8 cellular contexts compared by ENCODE assay signal in the genomic region with DNA sequence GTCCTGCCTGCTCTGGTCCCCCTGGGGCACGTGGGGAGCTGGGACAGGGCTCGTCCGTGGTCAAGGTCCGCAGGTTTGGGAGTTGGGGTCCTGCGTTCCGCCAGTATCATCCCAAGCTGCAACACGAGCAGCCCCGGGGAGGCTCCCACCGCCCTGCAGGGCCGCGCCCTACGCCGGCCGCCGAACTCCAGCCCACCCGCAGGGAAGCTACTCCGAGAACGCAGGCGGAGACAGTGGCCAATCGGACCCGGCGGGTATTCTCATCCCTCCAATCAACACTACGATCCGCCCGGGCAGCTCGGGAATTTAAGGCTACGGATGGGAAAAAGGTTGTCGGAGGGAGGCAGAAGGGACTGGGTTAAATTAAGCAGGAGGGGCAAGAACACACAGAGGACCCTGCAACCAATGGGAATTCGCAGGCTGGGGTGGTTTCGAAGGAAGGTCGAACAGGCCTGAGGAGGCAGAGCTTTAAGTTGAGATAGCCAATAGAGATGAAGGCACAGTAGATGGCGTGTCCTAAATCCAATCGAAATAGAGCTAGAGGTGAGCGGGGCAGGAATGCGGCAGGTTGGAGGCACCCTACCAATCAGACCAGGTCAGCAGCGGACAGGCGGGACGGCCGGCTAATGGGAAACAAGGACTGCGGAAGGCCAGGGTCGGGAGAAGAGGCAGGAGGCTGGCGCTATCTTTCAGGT. TPM values are rescaled to one million over a fixed set of nuclear protein-coding genes. Genes with fewer than 3 reads are reported as not detected.
DNase-seq lines count a peak whose midpoint lies in the region; ATAC-seq and TF ChIP-seq lines count a peak whose summit lies in the region.

No MANE protein-coding gene starts in this region.

- peak in 1 of 2 donors; percentile 50 for TF ChIP-seq POLR2A in thyroid gland (IDR thresholded peaks at IDR 0.05)

- H3K4me1 Mint-ChIP-seq in HFFc6 (ENCODE audit: low read depth) (peaks cover 15% of the 10 kb centered on the region), osteocyte (ENCODE audit: unreplicated experiment) (peaks cover 35% of the 10 kb centered on the region)
- H3K4me1 Mint-ChIP-seq in activated naive CD8-positive, alpha-beta T cell treated with anti-CD3 and anti-CD28 coated beads, Interleukin-2, amount 10 ng/mL, durations not matched to agents 7 days and 5 days, result peaks cover 17% of the 10 kb centered on the region

- no peak overlapping the region for H3K27ac Mint-ChIP-seq in HFFc6
- H3K27ac Mint-ChIP-seq in activated naive CD8-positive, alpha-beta T cell treated with anti-CD3 and anti-CD28 coated beads, Interleukin-2, amount 10 ng/mL, durations not matched to agents 7 days and 5 days, result no peak overlapping the region
- no peak overlapping the region for H3K27ac Mint-ChIP-seq in osteocyte (ENCODE audit: unreplicated experiment)

- H3K27me3 ChIP-seq in SJSA1 (replicated peaks) (no peaks in the 10 kb centered on the region), thyroid gland (no peaks in the 10 kb centered on the region)

- H3K9me3 Mint-ChIP-seq in HFFc6 (peaks cover 4% of the 10 kb centered on the region; the same call in 1 of the 2 replicates), osteocyte (ENCODE audit: unreplicated experiment) (no peaks in the 10 kb centered on the region)
- H3K9me3 Mint-ChIP-seq in activated naive CD8-positive, alpha-beta T cell treated with anti-CD3 and anti-CD28 coated beads, Interleukin-2, amount 10 ng/mL, durations not matched to agents 7 days and 5 days, result no peaks in the 10 kb centered on the region

- H3K4me1 ChIP-seq in SJSA1 (replicated peaks) (peaks cover 39% of the 10 kb centered on the region), thyroid gland (peaks cover 20 to 26% of the 10 kb centered on the region in 2 donors)

- 0 to 1% methylated on average over 22 to 23 of the region's 42 CpGs for WGBS in thyroid gland, 2 donors

- H3K4me3 Mint-ChIP-seq in HFFc6, result no peak overlapping the region
- no peak overlapping the region for H3K4me3 Mint-ChIP-seq in activated naive CD8-positive, alpha-beta T cell treated with anti-CD3 and anti-CD28 coated beads, Interleukin-2, amount 10 ng/mL, durations not matched to agents 7 days and 5 days
- H3K4me3 Mint-ChIP-seq in osteocyte (ENCODE audit: unreplicated experiment), result no peak overlapping the region

- DNase-seq in GM10248 (ENCODE audit: extremely low spot score) (peak; percentile 97), HFFc6 (peak; percentile 100), NAMALWA (ENCODE audit: low spot score) (peak; percentile 95), SJSA1 (ENCODE audit: low read depth in 1 of 2, low spot score in 2 of 2) (peak; percentile 98 to 99), Right ventricle myocardium inferior (ENCODE audit: missing footprints) (peak; percentile 99), osteocyte (ENCODE audit: extremely low spot score, unreplicated experiment) (peak; percentile 99), thyroid gland (peak; percentile 99)
- peak; percentile 76 for DNase-seq in activated naive CD8-positive, alpha-beta T cell treated with anti-CD3 and anti-CD28 coated beads, Interleukin-2, amount 10 ng/mL, durations not matched to agents 7 days and 5 days

- H3K36me3 Mint-ChIP-seq in HFFc6 (ENCODE audit: low read depth), result peaks cover 24% of the 10 kb centered on the region
- H3K36me3 Mint-ChIP-seq in activated naive CD8-positive, alpha-beta T cell treated with anti-CD3 and anti-CD28 coated beads, Interleukin-2, amount 10 ng/mL, durations not matched to agents 7 days and 5 days, result peaks cover 17% of the 10 kb centered on the region
- peaks cover 19% of the 10 kb centered on the region for H3K36me3 Mint-ChIP-seq in osteocyte (ENCODE audit: unreplicated experiment)

- intact Hi-C loops in Right ventricle myocardium inferior (cut with DNase I), result loop anchor here (1.0 to 5.0 kb wide), 3 partner anchors 19 to 60 kb away; partner anchors contain the start of genes PFN1, RNF167 and SLC25A11
- intact Hi-C loops in thyroid gland (cut with DNase I), result no loop called here

- peaks cover 18% of the 10 kb centered on the region for H3K27me3 Mint-ChIP-seq in HFFc6 (ENCODE audit: insufficient read depth)
- no peaks in the 10 kb centered on the region for H3K27me3 Mint-ChIP-seq in activated naive CD8-positive, alpha-beta T cell treated with anti-CD3 and anti-CD28 coated beads, Interleukin-2, amount 10 ng/mL, durations not matched to agents 7 days and 5 days
- H3K27me3 Mint-ChIP-seq in osteocyte (ENCODE audit: unreplicated experiment), result no peaks in the 10 kb centered on the region

- no peaks in the 10 kb centered on the region for H3K9me3 ChIP-seq in SJSA1 (replicated peaks)
- no peaks in the 10 kb centered on the region for H3K9me3 ChIP-seq in thyroid gland

- POLR2A ChIA-PET in GM10248 (lab: Yijun Ruan, JAX), result interaction anchor here (0.6 to 2.7 kb wide), 12 partner anchors 9 to 405 kb away, joined by 3 to 34 read pairs (median 5); partner anchors contain the start of genes ENO3, INCA1, PFN1 and RNF167
- POLR2A ChIA-PET in activated naive CD8-positive, alpha-beta T cell treated with anti-CD3 and anti-CD28 coated beads, Interleukin-2, amount 10 ng/mL, durations not matched to agents 7 days and 5 days (lab: Charles Lee), result interaction anchor here (0.8 to 9.3 kb wide), 15 partner anchors 10 to 112 kb away, joined by 3 to 441 read pairs (median 5); partner anchors contain the start of genes C17orf107, CAMTA2, CHRNE and ENO3

- H3K36me3 ChIP-seq in SJSA1 (peaks cover 68% of the 10 kb centered on the region), thyroid gland (peaks cover 3 to 5% of the 10 kb centered on the region in 2 donors)

- peak overlapping the region; percentile 57 for H3K4me3 ChIP-seq in SJSA1
- peak overlapping the region; percentile 31 to 88 (median 56) for H3K4me3 ChIP-seq in thyroid gland (replicated peaks in 1 of 3)

- peak; percentile 91 for ATAC-seq in activated naive CD8-positive, alpha-beta T cell treated with anti-CD3 and anti-CD28 coated beads, Interleukin-2, amount 10 ng/mL, durations not matched to agents 7 days and 5 days (ENCODE audit: low read depth)
- ATAC-seq in Right ventricle myocardium inferior, result peak; percentile 92

- H3K27ac ChIP-seq in SJSA1 (peak overlapping the region; percentile 93), thyroid gland (peak overlapping the region; percentile 79 to 93 (median 90))

- CTCF ChIA-PET in GM10248 (lab: Yijun Ruan, JAX), result interaction anchor here (1.1 to 5.5 kb wide), 14 partner anchors 10 to 271 kb away, joined by 3 to 47 read pairs (median 8); partner anchors contain the start of genes ARRB2, CAMTA2, CHRNE and RNF167

- TF ChIP-seq CTCF in GM10248 (IDR thresholded peaks at IDR 0.05; ENCODE audit: control extremely low read depth, extremely low read depth, low read depth, missing control alignments), result no peak
- TF ChIP-seq CTCF in HFFc6 (IDR thresholded peaks at IDR 0.05), result no peak
- TF ChIP-seq CTCF in osteocyte (IDR thresholded peaks at IDR 0.05), result no peak
- no peak for TF ChIP-seq CTCF in thyroid gland (IDR thresholded peaks at IDR 0.05)

RNA-seq across cellular contexts. Expression of gene SPAG7, which starts 0.6 kb away (rescaled TPM):
- total RNA-seq in HFFc6 (2021; fragmentation: NEBNext Ultra II Directional; extraction: Animal tissue kit (Norgen Biotek cat#: 25700)), result 10 to 100 TPM; 59.4 to 76.9 (median 65.6) TPM
- 63.5 and 71.4 TPM in 2 replicates for total RNA-seq in SJSA1 (2014; rRNA removed; shearing (Covaris generic))
- total RNA-seq in activated naive CD8-positive, alpha-beta T cell treated with anti-CD3 and anti-CD28 coated beads, Interleukin-2, amount 10 ng/mL, durations not matched to agents 7 days and 5 days, result 10 to 100 TPM; 47.1 to 51.9 TPM
- 166 TPM for total RNA-seq in Right ventricle myocardium inferior
- total RNA-seq in osteocyte, result 90.8 and 92.9 TPM in 2 replicates
- total RNA-seq in thyroid gland, result 10 to 100 TPM; 50.5 to 69.7 (median 68.3) TPM

RNA-seq across cellular contexts. Expression of gene ENO3, which starts 16.1 kb away (rescaled TPM):
- total RNA-seq in HFFc6 (2021; fragmentation: NEBNext Ultra II Directional; extraction: Animal tissue kit (Norgen Biotek cat#: 25700)), result 1 to 10 TPM; 1.9 to 4.6 (median 3.2) TPM
- total RNA-seq in SJSA1 (2014; rRNA removed; shearing (Covaris generic)), result 5.2 and 6.6 TPM in 2 replicates
- 10 to 100 TPM; 31.4 to 32.9 TPM for total RNA-seq in activated naive CD8-positive, alpha-beta T cell treated with anti-CD3 and anti-CD28 coated beads, Interleukin-2, amount 10 ng/mL, durations not matched to agents 7 days and 5 days
- total RNA-seq in Right ventricle myocardium inferior, result 549 TPM
- total RNA-seq in osteocyte, result 9.4 and 9.5 TPM in 2 replicates
- 1 to 10 TPM in 3 of 4 donors, not detected in 1; 5.4 to 8.8 (median 5.5) TPM for total RNA-seq in thyroid gland

RNA-seq across cellular contexts. Expression of gene PFN1, which starts 18.7 kb away (rescaled TPM):
- total RNA-seq in HFFc6 (2021; fragmentation: NEBNext Ultra II Directional; extraction: Animal tissue kit (Norgen Biotek cat#: 25700)), result 1,000 to 10,000 TPM; 1,630 to 1,970 (median 1,832) TPM
- 1,207 and 1,337 TPM in 2 replicates for total RNA-seq in SJSA1 (2014; rRNA removed; shearing (Covaris generic))
- 1,000 to 10,000 TPM; 1,712 to 1,828 TPM for total RNA-seq in activated naive CD8-positive, alpha-beta T cell treated with anti-CD3 and anti-CD28 coated beads, Interleukin-2, amount 10 ng/mL, durations not matched to agents 7 days and 5 days
- total RNA-seq in Right ventricle myocardium inferior, result 218 TPM
- total RNA-seq in osteocyte, result 509 and 514 TPM in 2 replicates
- 100 to 1,000 TPM; 228 to 606 (median 328) TPM for total RNA-seq in thyroid gland

RNA-seq across cellular contexts. Expression of gene CAMTA2, which starts 20.5 kb away (rescaled TPM):
- total RNA-seq in HFFc6 (2021; fragmentation: NEBNext Ultra II Directional; extraction: Animal tissue kit (Norgen Biotek cat#: 25700)), result 10 to 100 TPM; 48.9 to 60.8 (median 54.1) TPM
- 6.3 and 19.7 TPM in 2 replicates for total RNA-seq in SJSA1 (2014; rRNA removed; shearing (Covaris generic))
- 10 to 100 TPM; 62.0 to 67.7 TPM for total RNA-seq in activated naive CD8-positive, alpha-beta T cell treated with anti-CD3 and anti-CD28 coated beads, Interleukin-2, amount 10 ng/mL, durations not matched to agents 7 days and 5 days
- total RNA-seq in Right ventricle myocardium inferior (37.1 TPM), osteocyte (69.4 and 83.5 TPM in 2 replicates), thyroid gland (10 to 100 TPM; 17.1 to 29.0 (median 20.4) TPM)

RNA-seq across cellular contexts. Expression of gene RNF167, which starts 26.9 kb away (rescaled TPM):
- 100 to 1,000 TPM in 3 of 6 experiments, 10 to 100 TPM in 3; 88.3 to 122 (median 97.6) TPM for total RNA-seq in HFFc6 (2021; fragmentation: NEBNext Ultra II Directional; extraction: Animal tissue kit (Norgen Biotek cat#: 25700))
- total RNA-seq in SJSA1 (2014; rRNA removed; shearing (Covaris generic)), result 4.2 and 13.0 TPM in 2 replicates
- 100 to 1,000 TPM; 202 TPM for total RNA-seq in activated naive CD8-positive, alpha-beta T cell treated with anti-CD3 and anti-CD28 coated beads, Interleukin-2, amount 10 ng/mL, durations not matched to agents 7 days and 5 days
- 91.8 TPM for total RNA-seq in Right ventricle myocardium inferior
- 105 and 115 TPM in 2 replicates for total RNA-seq in osteocyte
- total RNA-seq in thyroid gland, result 10 to 100 TPM; 47.1 to 77.0 (median 67.2) TPM

Comparison
In these comparisons a context has a peak if more than half of its experiments do, and no peak if none do; other contexts are left out.
1. Peak in every context shown above with its lines: DNase-seq, ATAC-seq, H3K4me3 ChIP-seq and H3K27ac ChIP-seq.
2. RNA of gene ENO3, which starts 16.1 kb away (total RNA-seq): 549 TPM in Right ventricle myocardium inferior (single experiment); 31.4 to 32.9 TPM in activated naive CD8-positive, alpha-beta T cell treated with anti-CD3 and anti-CD28 coated beads, Interleukin-2, amount 10 ng/mL, durations not matched to agents 7 days and 5 days, 9.4 to 9.5 TPM in osteocyte, 5.4 to 8.8 TPM in thyroid gland, 5.2 to 6.6 TPM in SJSA1 and 1.9 to 4.6 TPM in HFFc6; every median in the first group is over 10 times any median in the second.